ENCODE assay signal across 1 cellular context in genomic region chr5:5464036-5464715, GRCh38.
TF ChIP-seq lines count a peak whose summit lies in the region.

No MANE protein-coding gene starts in this region.

TF ChIP-seq in GM23338, 12 proteins besides CTCF, POLR2A, EP300 and RAD21 (continued from another document):
- no peak for TF ChIP-seq ZNF462 (CRISPR knock-in tag; IDR thresholded peaks at IDR 0.05)
